Comparison of ENCODE assay signal across 8 cellular contexts in genomic region chr6:120996340-120996739, GRCh38.
"Had no signal": no experiment of that assay in that cellular context is flagged by ENCODE, and none has a peak within 500 bp of the region (broad histone marks: within the 10 kb centered on the region; RNA-seq: fewer than 3 reads in every experiment).

No MANE protein-coding gene starts in this region.

- H3K27ac ChIP-seq: HL-60, KMS-11 had no signal

- H3K4me1 Mint-ChIP-seq: IgD-negative memory B cell had no signal

- ATAC-seq: K562 had no signal

- FAIRE-seq: HTR-8/SVneo, K562 had no signal

- H3K4me2 ChIP-seq: KMS-11 had no signal

- DNase-seq: IMR-90, KBM-7, KG1 had no signal

- H3K4me3 Mint-ChIP-seq: IgD-negative memory B cell had no signal

- H3K9ac ChIP-seq: KMS-11 had no signal

- H3K27ac Mint-ChIP-seq: IgD-negative memory B cell had no signal

- H3K4me3 ChIP-seq: K562 had no signal
